In genomic region chr15:82845686-82846085, GRCh38 we compare ENCODE assay signal across 24 cellular contexts. TPM values are rescaled to one million over a fixed set of nuclear protein-coding genes. Genes with fewer than 3 reads are reported as not detected.
A peak's percentile ranks its signal among the peaks of the same experiment; 100 is the strongest.
DNase-seq lines count a peak whose midpoint lies in the region; ATAC-seq, FAIRE-seq and TF ChIP-seq lines count a peak whose summit lies in the region.
"Had no signal": no experiment of that assay in that cellular context is flagged by ENCODE, and none has a peak within 500 bp of the region (broad histone marks: within the 10 kb centered on the region; RNA-seq: fewer than 3 reads in every experiment).

No MANE protein-coding gene starts in this region.

- no peak for TF ChIP-seq CTCF in HEK293 (tag by site-specific recombination; IDR thresholded peaks at IDR 0.05)
- no peak for TF ChIP-seq CTCF in activated B cell treated with CpG ODN at 0.5 μM for 24 hours (IDR thresholded peaks at IDR 0.05)
- no peak for TF ChIP-seq CTCF in osteocyte (IDR thresholded peaks at IDR 0.05)

- H3K4me1 ChIP-seq in BLaER1 (peaks cover 84% of the 10 kb centered on the region), HEK293 (ENCODE audit: control insufficient read depth, insufficient read depth, low read length) (no peaks in the 10 kb centered on the region)

- H3K4me1 Mint-ChIP-seq in activated B cell treated with CpG ODN at 0.5 μM for 24 hours (peaks cover 38% of the 10 kb centered on the region), osteocyte (ENCODE audit: unreplicated experiment) (peaks cover 11% of the 10 kb centered on the region)
- H3K4me1 Mint-ChIP-seq in activated T-helper 2 cell treated with anti-CD3 and anti-CD28 coated beads, Interferon-gamma antibody, Interleukin-2, Interleukin-4, amounts not matched to agents 10 μg/mL and 5 μg/mL and 100 μg/mL, durations not matched to agents 14 hours and 24 hours and 36 hours (ENCODE audit: low read depth): peaks cover 12% of the 10 kb centered on the region

- H3K36me3 ChIP-seq in BLaER1: no peaks in the 10 kb centered on the region
- peaks cover 7 to 43% of the 10 kb centered on the region in 2 experiments; a peak in 2 of 3 replicates for H3K36me3 ChIP-seq in HEK293 (ENCODE audit: control insufficient read depth in 2 of 2, insufficient read depth in 1 of 2, low read length in 2 of 2)

- H3K4me3 Mint-ChIP-seq in activated B cell treated with CpG ODN at 0.5 μM for 24 hours (no peak overlapping the region), osteocyte (ENCODE audit: unreplicated experiment) (no peak overlapping the region)
- H3K4me3 Mint-ChIP-seq in activated T-helper 2 cell treated with anti-CD3 and anti-CD28 coated beads, Interferon-gamma antibody, Interleukin-2, Interleukin-4, amounts not matched to agents 10 μg/mL and 5 μg/mL and 100 μg/mL, durations not matched to agents 14 hours and 24 hours and 36 hours (ENCODE audit: low read depth): no peak overlapping the region

- CTCF ChIA-PET in HEK293 (lab: Yijun Ruan, JAX): interaction anchor here (0.7 kb wide), 1 partner anchor 33 kb away, joined by 3 read pairs; no protein-coding TSS in a partner anchor
- CTCF ChIA-PET in activated B cell treated with CpG ODN at 0.5 μM for 24 hours (lab: Charles Lee): interaction anchor here (1.7 to 2.9 kb wide), 2 partner anchors 13 to 166 kb away, joined by 5 to 7 read pairs; partner anchors contain the start of gene C15orf40

- H3K27ac Mint-ChIP-seq in activated B cell treated with CpG ODN at 0.5 μM for 24 hours (peak overlapping the region; percentile 44), osteocyte (ENCODE audit: unreplicated experiment) (no peak overlapping the region)
- no peak overlapping the region for H3K27ac Mint-ChIP-seq in activated T-helper 2 cell treated with anti-CD3 and anti-CD28 coated beads, Interferon-gamma antibody, Interleukin-2, Interleukin-4, amounts not matched to agents 10 μg/mL and 5 μg/mL and 100 μg/mL, durations not matched to agents 14 hours and 24 hours and 36 hours

- TF ChIP-seq POLR2A in H54 (IDR thresholded peaks at IDR 0.05; ENCODE audit: low read depth, low read length): no peak

- H3K27me3 Mint-ChIP-seq in activated B cell treated with CpG ODN at 0.5 μM for 24 hours: no peaks in the 10 kb centered on the region
- no peaks in the 10 kb centered on the region for H3K27me3 Mint-ChIP-seq in osteocyte (ENCODE audit: unreplicated experiment)
- peaks cover 7% of the 10 kb centered on the region for H3K27me3 Mint-ChIP-seq in activated T-helper 2 cell treated with anti-CD3 and anti-CD28 coated beads, Interferon-gamma antibody, Interleukin-2, Interleukin-4, amounts not matched to agents 10 μg/mL and 5 μg/mL and 100 μg/mL, durations not matched to agents 14 hours and 24 hours and 36 hours (ENCODE audit: low read depth)
- H3K27me3 Mint-ChIP-seq: IgD-negative memory B cell had no signal

- H3K27me3 ChIP-seq in BLaER1: no peaks in the 10 kb centered on the region

- no peak for ATAC-seq in activated B cell treated with CpG ODN at 0.5 μM for 24 hours (ENCODE audit: low read depth)
- ATAC-seq: HCT116 had no signal

- H3K4me2 ChIP-seq in BLaER1: peak overlapping the region; percentile 79

- intact Hi-C loops in activated B cell treated with CpG ODN at 0.5 μM for 24 hours (cut with micrococcal nuclease): loop anchor here (2.0 kb wide), 1 partner anchor 305 kb away; the partner anchor contains the start of gene RPS17
- intact Hi-C loops in activated T-helper 2 cell treated with anti-CD3 and anti-CD28 coated beads, Interferon-gamma antibody, Interleukin-2, Interleukin-4, amounts not matched to agents 10 μg/mL and 5 μg/mL and 100 μg/mL, durations not matched to agents 14 hours and 24 hours and 36 hours (cut with micrococcal nuclease): loop anchor here (5.0 kb wide), 1 partner anchor 142 kb away; the partner anchor contains the start of gene RAMAC

- no peak for DNase-seq in activated B cell treated with CpG ODN at 0.5 μM for 24 hours
- peak; percentile 79 for DNase-seq in osteocyte (ENCODE audit: extremely low spot score, unreplicated experiment)
- no peak for DNase-seq in activated T-helper 2 cell treated with anti-CD3 and anti-CD28 coated beads, Interferon-gamma antibody, Interleukin-2, Interleukin-4, amounts not matched to agents 10 μg/mL and 5 μg/mL and 100 μg/mL, durations not matched to agents 14 hours and 24 hours and 36 hours (ENCODE audit: low spot score)
- no peak for DNase-seq in H54 (ENCODE audit: insufficient read length, low spot score)
- DNase-seq in NCI-H2171 (lab: John Stamatoyannopoulos, UW): no peak
- DNase-seq: Calu3; DMS79 treated with DMSO at 0.1 percent for 48 hours; GOT3; NCI-H1092; NCI-H1417 treated with DMSO at 0.1 percent for 48 hours; NCI-H1694 treated with DMSO at 0.1 percent for 48 hours; NCI-H2081; NCI-H2171 treated with DMSO at 0.1 percent for 48 hours; NCI-H446; NCI-H524 treated with DMSO at 0.1 percent for 48 hours; NCI-H82; NK-92 treated with Interleukin-12 subunit alpha and Interleukin-12 subunit beta, amount 100 ng/mL, for 24 hours; RPMI8226 had no signal

- no peaks in the 10 kb centered on the region for H3K9me3 Mint-ChIP-seq in activated B cell treated with CpG ODN at 0.5 μM for 24 hours
- H3K9me3 Mint-ChIP-seq in osteocyte (ENCODE audit: unreplicated experiment): no peaks in the 10 kb centered on the region
- no peaks in the 10 kb centered on the region for H3K9me3 Mint-ChIP-seq in activated T-helper 2 cell treated with anti-CD3 and anti-CD28 coated beads, Interferon-gamma antibody, Interleukin-2, Interleukin-4, amounts not matched to agents 10 μg/mL and 5 μg/mL and 100 μg/mL, durations not matched to agents 14 hours and 24 hours and 36 hours
- H3K9me3 Mint-ChIP-seq: IgD-negative memory B cell had no signal

- H4K20me1 ChIP-seq in BLaER1: no peaks in the 10 kb centered on the region

- H3K27ac ChIP-seq in BLaER1 (peak overlapping the region; percentile 72), HEK293 (ENCODE audit: extremely low read depth, low read depth, low read length) (no peak overlapping the region)
- H3K27ac ChIP-seq: SK-N-MC had no signal

- peak overlapping the region; percentile 28; the same call in 1 of the 2 replicates for H3K9ac ChIP-seq in BLaER1

- POLR2A ChIA-PET in HEK293 (lab: Yijun Ruan, JAX): no interaction called here
- POLR2A ChIA-PET in activated B cell treated with CpG ODN at 0.5 μM for 24 hours (lab: Charles Lee): interaction anchor here (0.6 to 1.7 kb wide), 8 partner anchors 10 to 305 kb away, joined by 3 to 10 read pairs (median 6); partner anchors contain the start of genes BTBD1 and RPS17

- FAIRE-seq in H54 (lab: Jason Lieb, UNC): no peak

- H3K4me3 ChIP-seq in BLaER1 (no peak overlapping the region; the same call in 1 of the 2 replicates), HEK293 (ENCODE audit: low read depth, low read length) (no peak overlapping the region)
- H3K4me3 ChIP-seq: SK-N-MC had no signal

- no peaks in the 10 kb centered on the region for H3K9me3 ChIP-seq in BLaER1
- no peaks in the 10 kb centered on the region for H3K9me3 ChIP-seq in HEK293 (ENCODE audit: control insufficient read depth, insufficient read depth, low read depth, low read length)

- H3K36me3 Mint-ChIP-seq in activated B cell treated with CpG ODN at 0.5 μM for 24 hours (ENCODE audit: low read depth): no peaks in the 10 kb centered on the region
- H3K36me3 Mint-ChIP-seq in osteocyte (ENCODE audit: unreplicated experiment): peaks cover 2% of the 10 kb centered on the region
- peaks cover 47% of the 10 kb centered on the region for H3K36me3 Mint-ChIP-seq in activated T-helper 2 cell treated with anti-CD3 and anti-CD28 coated beads, Interferon-gamma antibody, Interleukin-2, Interleukin-4, amounts not matched to agents 10 μg/mL and 5 μg/mL and 100 μg/mL, durations not matched to agents 14 hours and 24 hours and 36 hours (ENCODE audit: low read depth)
- H3K36me3 Mint-ChIP-seq: IgD-negative memory B cell had no signal

TF ChIP-seq in HEK293, 187 proteins besides CTCF, POLR2A, EP300 and RAD21:
- no peak for TF ChIP-seq ZNF112 (tag by site-specific recombination; IDR thresholded peaks at IDR 0.05)
- 0 out of 2 replicates have a peak, but pooled peaks have one; percentile 22 for TF ChIP-seq ZNF600 (tag by site-specific recombination; IDR thresholded peaks at IDR 0.05)

RNA-seq across cellular contexts. Expression of gene WHAMM, which starts 36.3 kb away (rescaled TPM):
- total RNA-seq in activated B cell treated with CpG ODN at 0.5 μM for 24 hours (17.7 and 18.7 TPM in 2 replicates), osteocyte (8.9 and 9.6 TPM in 2 replicates)
- 4.0 and 4.2 TPM in 2 replicates for total RNA-seq in activated T-helper 2 cell treated with anti-CD3 and anti-CD28 coated beads, Interferon-gamma antibody, Interleukin-2, Interleukin-4, amounts not matched to agents 10 μg/mL and 5 μg/mL and 100 μg/mL, durations not matched to agents 14 hours and 24 hours and 36 hours

RNA-seq across cellular contexts. Expression of gene FSD2, which starts 39.8 kb away (rescaled TPM):
- total RNA-seq in activated B cell treated with CpG ODN at 0.5 μM for 24 hours (not detected in 2 replicates), osteocyte (not detected in 2 replicates)
- total RNA-seq in activated T-helper 2 cell treated with anti-CD3 and anti-CD28 coated beads, Interferon-gamma antibody, Interleukin-2, Interleukin-4, amounts not matched to agents 10 μg/mL and 5 μg/mL and 100 μg/mL, durations not matched to agents 14 hours and 24 hours and 36 hours: not detected in 2 replicates
- total RNA-seq: A673, Calu3 had no signal
